Comparison of ENCODE assay signal across 1 cellular context in genomic region chr17:82321947-82322466, GRCh38.
TF ChIP-seq lines count a peak whose summit lies in the region.

No MANE protein-coding gene starts in this region.

TF ChIP-seq in HepG2, 621 proteins besides CTCF, POLR2A, EP300 and RAD21:
- TF ChIP-seq RBM39 (IDR thresholded peaks at IDR 0.05; ENCODE audit: low read depth, low read length, poor library complexity, severe bottlenecking) (peak; percentile 24), CBFB (CRISPR knock-in tag; IDR thresholded peaks at IDR 0.05) (0 out of 2 replicates have a peak, but pooled peaks have one; percentile 29), SSRP1 (CRISPR knock-in tag; IDR thresholded peaks at IDR 0.05) (no peak), HNRNPLL (IDR thresholded peaks at IDR 0.05; ENCODE audit: low read depth, low read length, poor library complexity, severe bottlenecking) (peak; percentile 10), PCBP1 (IDR thresholded peaks at IDR 0.05; ENCODE audit: borderline replicate concordance, low read depth, low read length) (peak; percentile 91; the same call in 1 of the 2 replicates), MTERF4 (CRISPR knock-in tag; IDR thresholded peaks at IDR 0.05) (0 out of 2 replicates have a peak, but pooled peaks have one; percentile 12), ZNF777 (CRISPR knock-in tag; IDR thresholded peaks at IDR 0.05) (no peak), ZNF572 (CRISPR knock-in tag; IDR thresholded peaks at IDR 0.05) (0 out of 2 replicates have a peak, but pooled peaks have one; percentile 16), REL (CRISPR knock-in tag; conservative IDR thresholded peaks at IDR 0.05) (0 out of 2 replicates have a peak, but pooled peaks have one; percentile 12)
- TF ChIP-seq, protein P1, sequence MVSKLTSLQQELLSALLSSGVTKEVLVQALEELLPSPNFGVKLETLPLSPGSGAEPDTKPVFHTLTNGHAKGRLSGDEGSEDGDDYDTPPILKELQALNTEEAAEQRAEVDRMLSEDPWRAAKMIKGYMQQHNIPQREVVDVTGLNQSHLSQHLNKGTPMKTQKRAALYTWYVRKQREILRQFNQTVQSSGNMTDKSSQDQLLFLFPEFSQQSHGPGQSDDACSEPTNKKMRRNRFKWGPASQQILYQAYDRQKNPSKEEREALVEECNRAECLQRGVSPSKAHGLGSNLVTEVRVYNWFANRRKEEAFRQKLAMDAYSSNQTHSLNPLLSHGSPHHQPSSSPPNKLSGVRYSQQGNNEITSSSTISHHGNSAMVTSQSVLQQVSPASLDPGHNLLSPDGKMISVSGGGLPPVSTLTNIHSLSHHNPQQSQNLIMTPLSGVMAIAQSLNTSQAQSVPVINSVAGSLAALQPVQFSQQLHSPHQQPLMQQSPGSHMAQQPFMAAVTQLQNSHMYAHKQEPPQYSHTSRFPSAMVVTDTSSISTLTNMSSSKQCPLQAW (CRISPR knock-in tag; IDR thresholded peaks at IDR 0.05), result 0 out of 2 replicates have a peak, but pooled peaks have one; percentile 6
